16 cellular contexts compared by ENCODE assay signal in genomic region chr16:16887193-16887592, GRCh38.
DNase-seq lines count a peak whose midpoint lies in the region; TF ChIP-seq lines count a peak whose summit lies in the region.
"Had no signal": no experiment of that assay in that cellular context is flagged by ENCODE, and none has a peak within 500 bp of the region (broad histone marks: within the 10 kb centered on the region; RNA-seq: fewer than 3 reads in every experiment).

No MANE protein-coding gene starts in this region.

- no peaks in the 10 kb centered on the region for H4K20me1 ChIP-seq in osteoblast (ENCODE audit: insufficient read depth, low read length)
- H4K20me1 ChIP-seq: BLaER1 treated with 17β-estradiol and CSF1 and Interleukin-3, amounts not matched to agents 10 nM and 100 nM had no signal

- TF ChIP-seq POLR2A in esophagus muscularis mucosa (IDR thresholded peaks at IDR 0.05; ENCODE audit: low read depth) (no peak), vagina (IDR thresholded peaks at IDR 0.05) (no peak)

- H3K27ac ChIP-seq in esophagus muscularis mucosa (replicated peaks in 1 of 4): no peak overlapping the region
- no peak overlapping the region for H3K27ac ChIP-seq in osteoblast (ENCODE audit: low read depth, low read length)
- H3K27ac ChIP-seq in vagina: no peak overlapping the region
- H3K27ac ChIP-seq: 22Rv1; A549; BLaER1 treated with 17β-estradiol and CSF1 and Interleukin-3, amounts not matched to agents 10 nM and 100 nM; C4-2B had no signal

- no peak overlapping the region for H3K4me2 ChIP-seq in osteoblast (ENCODE audit: insufficient read depth, low read length)
- H3K4me2 ChIP-seq: A549; BLaER1 treated with 17β-estradiol and CSF1 and Interleukin-3, amounts not matched to agents 10 nM and 100 nM had no signal

- TF ChIP-seq CTCF in esophagus muscularis mucosa (IDR thresholded peaks at IDR 0.05) (no peak), osteoblast (IDR thresholded peaks at IDR 0.05; ENCODE audit: extremely low read depth, low read depth, low read length) (no peak), vagina (IDR thresholded peaks at IDR 0.05) (no peak)

- H3K36me3 ChIP-seq in esophagus muscularis mucosa (no peaks in the 10 kb centered on the region), osteoblast (ENCODE audit: insufficient read depth, low read length) (no peaks in the 10 kb centered on the region), vagina (no peaks in the 10 kb centered on the region)
- H3K36me3 ChIP-seq: BLaER1 treated with 17β-estradiol and CSF1 and Interleukin-3, amounts not matched to agents 10 nM and 100 nM had no signal

- no peak overlapping the region for H2AFZ ChIP-seq in osteoblast (ENCODE audit: low read length)

- DNase-seq in esophagus muscularis mucosa (ENCODE audit: extremely low spot score): peak; percentile 87
- DNase-seq in osteoblast (ENCODE audit: insufficient read length, low spot score, missing footprints): peak; percentile 59
- DNase-seq in vagina (ENCODE audit: extremely low spot score in 2 of 2): peak; percentile 3 to 22
- no peak for DNase-seq in NCI-H1105 treated with DMSO at 0.1 percent for 48 hours (lab: John Stamatoyannopoulos, UW)
- no peak for DNase-seq in NCI-H345 treated with DMSO at 0.1 percent for 48 hours (lab: John Stamatoyannopoulos, UW; ENCODE audit: unreplicated experiment)
- DNase-seq: AML-193; Caco-2; Calu3; CD4-positive, alpha-beta T cell; CD8-positive, alpha-beta T cell; DMS79 treated with DMSO at 0.1 percent for 48 hours; GF-D8 had no signal

- H3K9me3 ChIP-seq in esophagus muscularis mucosa (no peaks in the 10 kb centered on the region), osteoblast (ENCODE audit: low read depth, low read length) (no peaks in the 10 kb centered on the region), vagina (no peaks in the 10 kb centered on the region)
- H3K9me3 ChIP-seq: A549; BLaER1 treated with 17β-estradiol and CSF1 and Interleukin-3, amounts not matched to agents 10 nM and 100 nM; Caco-2 had no signal

- H3K27me3 ChIP-seq in esophagus muscularis mucosa (no peaks in the 10 kb centered on the region), osteoblast (ENCODE audit: insufficient read depth, low read length) (no peaks in the 10 kb centered on the region), vagina (no peaks in the 10 kb centered on the region)
- H3K27me3 ChIP-seq: BLaER1 treated with 17β-estradiol and CSF1 and Interleukin-3, amounts not matched to agents 10 nM and 100 nM had no signal

- WGBS in esophagus muscularis mucosa: 93% methylated on average over 4 of the region's 4 CpGs

- intact Hi-C loops in esophagus muscularis mucosa (cut with DNase I) (no loop called here), vagina (cut with DNase I) (no loop called here)

- TF ChIP-seq EP300 in esophagus muscularis mucosa (IDR thresholded peaks at IDR 0.05): no peak

- H3K4me1 ChIP-seq in esophagus muscularis mucosa (no peaks in the 10 kb centered on the region), osteoblast (ENCODE audit: insufficient read depth, low read length) (no peaks in the 10 kb centered on the region), vagina (no peaks in the 10 kb centered on the region)
- H3K4me1 ChIP-seq: A549; BLaER1 treated with 17β-estradiol and CSF1 and Interleukin-3, amounts not matched to agents 10 nM and 100 nM; Caco-2 had no signal

- no peaks in the 10 kb centered on the region for H3K79me2 ChIP-seq in osteoblast (ENCODE audit: insufficient read depth, low read length)

- no peak overlapping the region for H3K4me3 ChIP-seq in esophagus muscularis mucosa
- H3K4me3 ChIP-seq in osteoblast (ENCODE audit: insufficient read depth, low read length): no peak overlapping the region
- H3K4me3 ChIP-seq in vagina: no peak overlapping the region
- H3K4me3 ChIP-seq: A549; BLaER1 treated with 17β-estradiol and CSF1 and Interleukin-3, amounts not matched to agents 10 nM and 100 nM had no signal

Comparison
In these comparisons a context has a peak if more than half of its experiments do, and no peak if none do; other contexts are left out.
1. DNase-seq: peak in esophagus muscularis mucosa (single experiment), osteoblast (single experiment) and vagina (2 of 2); none in NCI-H1105 treated with DMSO at 0.1 percent for 48 hours (single experiment) and NCI-H345 treated with DMSO at 0.1 percent for 48 hours (single experiment).